In the genomic region with DNA sequence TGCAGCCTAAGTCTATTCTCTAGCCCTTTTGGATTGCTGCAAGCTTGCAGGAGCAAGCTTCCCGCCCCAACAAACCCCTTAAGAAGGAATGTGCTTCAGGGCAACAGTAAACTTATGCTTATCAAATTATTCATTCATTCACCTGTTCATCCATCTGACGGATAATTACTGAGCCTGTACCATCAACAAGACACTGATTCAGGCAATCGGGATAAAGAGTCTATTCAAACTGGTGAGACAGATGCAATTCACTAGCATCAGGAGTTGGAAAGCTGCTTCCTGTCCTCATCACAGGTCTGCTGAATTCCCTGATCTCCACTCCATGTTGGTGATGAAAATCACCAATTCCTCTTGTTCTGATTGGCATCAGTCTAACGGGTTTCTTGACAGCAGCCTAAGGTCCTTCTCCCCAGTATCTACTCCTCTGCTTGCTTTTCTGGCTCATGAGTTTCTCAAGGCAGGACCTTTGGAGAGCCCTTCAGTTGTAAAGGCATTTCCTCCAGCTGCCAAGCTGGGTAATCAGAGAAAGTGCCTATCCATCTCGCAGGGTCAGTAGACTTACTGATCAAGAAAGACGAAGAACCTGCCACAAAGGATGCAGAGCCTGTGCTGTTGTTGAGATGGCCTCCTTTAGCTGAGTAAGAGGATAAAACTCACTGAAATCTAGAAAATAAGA, we compare ENCODE assay signal across 31 cellular contexts.
"Had no signal": no experiment of that assay in that cellular context is flagged by ENCODE, and none has a peak within 500 bp of the region (broad histone marks: within the 10 kb centered on the region; RNA-seq: fewer than 3 reads in every experiment).

No MANE protein-coding gene starts in this region.

- H3K36me3 Mint-ChIP-seq: naive thymus-derived CD8-positive, alpha-beta T cell; natural killer cell treated with Interleukin-12 subunit alpha and Interleukin-12 subunit beta and Interleukin-15 and Interleukin-18, amount 100 ng/mL, for 72 hours had no signal

- H3K27ac ChIP-seq: neutrophil, pancreas, psoas muscle, skin epidermis, spleen, suprapubic skin, testis, tibial artery, vagina had no signal

- DNase-seq: naive B cell; naive thymus-derived CD8-positive, alpha-beta T cell; nephron progenitor cell; nucleus accumbens; pancreas; posterior cingulate gyrus; psoas muscle; right cardiac atrium; spleen; stimulated activated CD4-positive, alpha-beta T cell treated with anti-CD3 and anti-CD28 coated beads, Interleukin-12 subunit alpha, Interleukin-12 subunit beta, amount 100 ng/mL, for 4 hours; stimulated activated CD4-positive, alpha-beta T cell treated with anti-CD3 and anti-CD28 coated beads, Interleukin-1b, Interleukin-23, amount 100 ng/mL, for 48 hours; stimulated activated CD4-positive, alpha-beta T cell treated with anti-CD3 and anti-CD28 coated beads, Interleukin-4, amount 100 ng/mL, for 1 hour; stimulated activated CD4-positive, alpha-beta T cell treated with anti-CD3 and anti-CD28 coated beads, Interleukin-4, amount 100 ng/mL, for 4 hours; stimulated activated CD8-positive, alpha-beta memory T cell treated with anti-CD3 and anti-CD28 coated beads, Interleukin-4, amount 100 ng/mL, for 48 hours; stimulated activated naive CD4-positive, alpha-beta T cell; stimulated activated naive CD8-positive, alpha-beta T cell treated with anti-CD3 and anti-CD28 coated beads, Interleukin-15, amount 100 ng/mL, for 72 hours; stimulated activated naive CD8-positive, alpha-beta T cell treated with anti-CD3 and anti-CD28 coated beads, Interleukin-15, Interleukin-2, amounts not matched to agents 100 U/mL and 50 U/mL, for 24 hours; substantia nigra; testis; tibial artery; trophoblast cell had no signal

- H3K27me3 ChIP-seq: neutrophil, pancreas, spleen, suprapubic skin, testis, tibial artery, vagina had no signal

- H3K4me1 Mint-ChIP-seq: stimulated activated memory B cell treated with anti-CD40 and anti-IgM and Interleukin-4, amounts not matched to agents 10 μg/mL and 1 μg/mL and 100 μg/mL, for 72 hours; stimulated activated naive CD8-positive, alpha-beta T cell treated with anti-CD3 and anti-CD28 coated beads, Interleukin-15, amount 100 ng/mL, for 72 hours had no signal

- H3K4me3 Mint-ChIP-seq: naive B cell; naive thymus-derived CD8-positive, alpha-beta T cell; natural killer cell treated with Interleukin-12 subunit alpha and Interleukin-12 subunit beta and Interleukin-15 and Interleukin-18, amount 100 ng/mL, for 72 hours; nephron progenitor cell; neural crest cell; stimulated activated memory B cell treated with anti-CD40 and anti-IgM and Interleukin-4, amounts not matched to agents 10 μg/mL and 1 μg/mL and 100 μg/mL, for 72 hours; stimulated activated naive CD8-positive, alpha-beta T cell treated with anti-CD3 and anti-CD28 coated beads, Interleukin-15, amount 100 ng/mL, for 72 hours had no signal

- H3K36me3 ChIP-seq: neutrophil, pancreas, spleen, suprapubic skin, tibial artery, vagina had no signal

- H3K4me1 ChIP-seq: psoas muscle, testis, tibial artery, vagina had no signal

- ATAC-seq: naive thymus-derived CD8-positive, alpha-beta T cell; natural killer cell treated with Interleukin-12 subunit alpha and Interleukin-12 subunit beta and Interleukin-15 and Interleukin-18, amount 100 ng/mL, for 72 hours; pancreas; psoas muscle; right cardiac atrium; sciatic nerve; stimulated activated memory B cell treated with anti-CD40 and anti-IgM and Interleukin-4, amounts not matched to agents 10 μg/mL and 1 μg/mL and 100 μg/mL, for 72 hours; stimulated activated naive CD8-positive, alpha-beta T cell treated with anti-CD3 and anti-CD28 coated beads, Interleukin-15, amount 100 ng/mL, for 72 hours; stimulated activated naive CD8-positive, alpha-beta T cell treated with anti-CD3 and anti-CD28 coated beads, Interleukin-15, Interleukin-2, amounts not matched to agents 100 U/mL and 50 U/mL, for 24 hours had no signal

- H3K4me3 ChIP-seq: pancreas, psoas muscle, skin epidermis, smooth muscle cell, spleen, suprapubic skin, testis, tibial artery, vagina had no signal

- H3K27me3 Mint-ChIP-seq: progenitor cell of endocrine pancreas; stimulated activated naive CD8-positive, alpha-beta T cell treated with anti-CD3 and anti-CD28 coated beads, Interleukin-15, amount 100 ng/mL, for 72 hours had no signal

- H3K9me3 Mint-ChIP-seq: natural killer cell treated with Interleukin-12 subunit alpha and Interleukin-12 subunit beta and Interleukin-15 and Interleukin-18, amount 100 ng/mL, for 72 hours; neural crest cell had no signal

- H3K9me3 ChIP-seq: neutrophil, pancreas, psoas muscle, suprapubic skin, testis, tibial artery, vagina had no signal

- H3K27ac Mint-ChIP-seq: naive thymus-derived CD8-positive, alpha-beta T cell; natural killer cell treated with Interleukin-12 subunit alpha and Interleukin-12 subunit beta and Interleukin-15 and Interleukin-18, amount 100 ng/mL, for 72 hours; nephron progenitor cell; progenitor cell of endocrine pancreas; stimulated activated memory B cell treated with anti-CD40 and anti-IgM and Interleukin-4, amounts not matched to agents 10 μg/mL and 1 μg/mL and 100 μg/mL, for 72 hours; stimulated activated naive CD8-positive, alpha-beta T cell treated with anti-CD3 and anti-CD28 coated beads, Interleukin-15, amount 100 ng/mL, for 72 hours had no signal
